In the genomic region with DNA sequence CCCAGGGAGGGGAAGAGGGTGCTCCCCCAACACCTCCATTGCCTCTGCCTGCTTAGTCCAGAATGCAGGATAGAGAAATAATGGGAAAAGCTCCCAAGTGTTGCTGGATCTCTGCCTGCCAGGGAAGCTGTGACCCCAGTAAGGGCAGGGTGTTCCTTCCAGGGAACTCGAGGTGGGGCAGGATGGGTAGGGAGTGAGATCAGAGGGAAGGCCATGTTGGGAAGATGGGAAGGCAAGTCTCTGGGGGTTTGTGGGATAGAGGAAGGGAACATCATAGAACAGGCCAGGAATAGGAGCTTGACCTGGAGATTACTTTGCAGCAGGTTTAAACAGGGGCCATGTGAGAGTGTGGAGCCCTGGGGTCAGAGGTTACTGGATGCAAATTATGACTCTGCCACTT, we compare ENCODE assay signal across 25 cellular contexts.
"Had no signal": no experiment of that assay in that cellular context is flagged by ENCODE, and none has a peak within 500 bp of the region (broad histone marks: within the 10 kb centered on the region; RNA-seq: fewer than 3 reads in every experiment).

No MANE protein-coding gene starts in this region.

- H3K36me3 ChIP-seq: left lung, uterus had no signal

- ATAC-seq: activated CD4-positive, alpha-beta T cell treated with anti-CD3 and anti-CD28 coated beads for 36 hours; activated T-cell treated with anti-CD3 and anti-CD28 coated beads, Interleukin-2, amount 50 U/mL, for 72 hours; body of pancreas; esophagus mucosa; left lung; natural killer cell; stimulated activated naive CD8-positive, alpha-beta T cell treated with anti-CD3 and anti-CD28 coated beads, Interleukin-15, amount 100 ng/mL, for 72 hours had no signal

- H3K27ac ChIP-seq: body of pancreas, left lung, tibial artery, uterus had no signal

- FAIRE-seq: endothelial cell of umbilical vein, frontal cortex had no signal

- H3K36me3 Mint-ChIP-seq: natural killer cell had no signal

- H3K4me1 ChIP-seq: body of pancreas, left lung, tibial artery, uterus had no signal

- DNase-seq: activated B cell treated with CpG ODN at 0.5 μM for 24 hours; activated CD4-positive, alpha-beta T cell treated with anti-CD3 and anti-CD28 coated beads for 36 hours; activated CD4-positive, alpha-beta T cell treated with anti-CD3 and anti-CD28 coated beads, Interleukin-2, amount 50 U/mL, for 48 hours; activated effector memory CD4-positive, alpha-beta T cell treated with anti-CD3 and anti-CD28 coated beads, Interleukin-2, amount 50 U/mL, for 16 hours; activated naive CD4-positive, alpha-beta T cell treated with anti-CD3 and anti-CD28 coated beads, Interleukin-2, amount 50 U/mL, for 16 hours; activated T-cell treated with anti-CD3 and anti-CD28 coated beads, Interleukin-2, amount 50 U/mL, for 72 hours; anterior cingulate cortex; body of pancreas; effector memory CD4-positive, alpha-beta T cell; glutamatergic neuron; hippocampal formation; kidney glomerular epithelial cell; left lung; midbrain; natural killer cell; occipital lobe; stimulated activated CD4-positive, alpha-beta T cell treated with anti-CD3 and anti-CD28 coated beads, Interleukin-4, amount 100 ng/mL, for 4 hours; stimulated activated naive CD8-positive, alpha-beta T cell treated with anti-CD3 and anti-CD28 coated beads, Interleukin-15, amount 100 ng/mL, for 72 hours; T-helper 9 cell; tibial artery; uterus had no signal

- H3K4me3 ChIP-seq: body of pancreas, left lung, lung, tibial artery, uterus had no signal

- H3K27me3 Mint-ChIP-seq: activated B cell treated with CpG ODN at 0.5 μM for 24 hours; activated CD4-positive, alpha-beta T cell treated with anti-CD3 and anti-CD28 coated beads for 36 hours; stimulated activated naive CD8-positive, alpha-beta T cell treated with anti-CD3 and anti-CD28 coated beads, Interleukin-15, amount 100 ng/mL, for 72 hours had no signal

- H3K9me3 Mint-ChIP-seq: activated B cell treated with CpG ODN at 0.5 μM for 24 hours; activated T-cell treated with anti-CD3 and anti-CD28 coated beads, Interleukin-2, amount 50 U/mL, for 72 hours; natural killer cell; stimulated activated naive CD8-positive, alpha-beta T cell treated with anti-CD3 and anti-CD28 coated beads, Interleukin-15, amount 100 ng/mL, for 72 hours had no signal

- H3K4me1 Mint-ChIP-seq: activated CD4-positive, alpha-beta T cell treated with anti-CD3 and anti-CD28 coated beads for 36 hours; stimulated activated naive CD8-positive, alpha-beta T cell treated with anti-CD3 and anti-CD28 coated beads, Interleukin-15, amount 100 ng/mL, for 72 hours had no signal

- H3K27me3 ChIP-seq: body of pancreas, left lung, tibial artery, uterus had no signal

- H3K4me3 Mint-ChIP-seq: activated B cell treated with CpG ODN at 0.5 μM for 24 hours; activated CD4-positive, alpha-beta T cell treated with anti-CD3 and anti-CD28 coated beads for 36 hours; activated T-cell treated with anti-CD3 and anti-CD28 coated beads, Interleukin-2, amount 50 U/mL, for 72 hours; natural killer cell; stimulated activated naive CD8-positive, alpha-beta T cell treated with anti-CD3 and anti-CD28 coated beads, Interleukin-15, amount 100 ng/mL, for 72 hours had no signal

- H3K27ac Mint-ChIP-seq: activated B cell treated with CpG ODN at 0.5 μM for 24 hours; activated CD4-positive, alpha-beta T cell treated with anti-CD3 and anti-CD28 coated beads for 36 hours; activated T-cell treated with anti-CD3 and anti-CD28 coated beads, Interleukin-2, amount 50 U/mL, for 72 hours; natural killer cell; stimulated activated naive CD8-positive, alpha-beta T cell treated with anti-CD3 and anti-CD28 coated beads, Interleukin-15, amount 100 ng/mL, for 72 hours had no signal

- H3K9me3 ChIP-seq: body of pancreas, left lung, tibial artery, uterus had no signal
